Comparison of ENCODE assay signal across 25 cellular contexts in genomic region chr14:78667141-78667540, GRCh38.
"Had no signal": no experiment of that assay in that cellular context is flagged by ENCODE, and none has a peak within 500 bp of the region (broad histone marks: within the 10 kb centered on the region; RNA-seq: fewer than 3 reads in every experiment).

No MANE protein-coding gene starts in this region.

- H3K36me3 ChIP-seq: colonic mucosa, esophagus squamous epithelium, gastrocnemius medialis, heart right ventricle, left lung, lower lobe of right lung had no signal

- H3K27ac ChIP-seq: colonic mucosa, epithelial cell of prostate, esophagus squamous epithelium, gastrocnemius medialis, heart right ventricle, left lung, lower lobe of right lung had no signal

- ATAC-seq: effector memory CD8-positive, alpha-beta T cell; esophagus mucosa; gastrocnemius medialis; heart right ventricle; left cardiac atrium; left lung; left ventricle myocardium superior; lower lobe of right lung; mucosa of descending colon had no signal

- FAIRE-seq: endometrium, islet of Langerhans, keratinocyte had no signal

- H3K4me1 ChIP-seq: colonic mucosa, esophagus squamous epithelium, gastrocnemius medialis, heart right ventricle, left lung, lower lobe of right lung had no signal

- H3K4me3 ChIP-seq: colonic mucosa, esophagus squamous epithelium, gastrocnemius medialis, heart right ventricle, left lung, lower lobe of right lung, mucosa of descending colon had no signal

- H3K27me3 ChIP-seq: colonic mucosa, esophagus squamous epithelium, gastrocnemius medialis, heart right ventricle, left lung had no signal

- DNase-seq: colonic mucosa; cortex of kidney; effector CD8-positive, alpha-beta T cell; effector memory CD8-positive, alpha-beta T cell; endodermal cell; erythroblast; esophagus squamous epithelium; foreskin fibroblast; foreskin melanocyte; gastrocnemius medialis; glutamatergic neuron; heart right ventricle; hippocampal formation; left cardiac atrium; left lung; left ventricle myocardium superior; lower lobe of right lung; mesenchymal stem cell; mucosa of descending colon; naive B cell had no signal

- H3K9me3 ChIP-seq: colonic mucosa, esophagus squamous epithelium, gastrocnemius medialis, lower lobe of right lung, mucosa of descending colon had no signal
